In genomic region chr1:117605164-117605810, GRCh38 we compare ENCODE assay signal across 8 cellular contexts. TPM values are rescaled to one million over a fixed set of nuclear protein-coding genes. Genes with fewer than 3 reads are reported as not detected.
DNase-seq lines count a peak whose midpoint lies in the region; ATAC-seq and TF ChIP-seq lines count a peak whose summit lies in the region.

No MANE protein-coding gene starts in this region.

- H3K4me1 ChIP-seq in Caco-2 = no peaks in the 10 kb centered on the region

- BruUV-seq in Caco-2 (replicated peaks; lab: Mats Ljungman, UMichigan) = TSS peak; percentile 69

- no peaks in the 10 kb centered on the region for H3K9me3 ChIP-seq in Caco-2

- peak; percentile 29 for ATAC-seq in GM19463 (IDR thresholded peaks at IDR 0.05; ENCODE audit: unreplicated experiment)
- peak; percentile 31 for ATAC-seq in HG03520 (IDR thresholded peaks at IDR 0.05; ENCODE audit: unreplicated experiment)
- peak; percentile 57 for ATAC-seq in stimulated activated memory B cell treated with anti-CD40 and anti-IgM and Interleukin-4, amounts not matched to agents 10 μg/mL and 1 μg/mL and 100 μg/mL, for 72 hours

- POLR2A ChIA-PET in Caco-2 (lab: Charles Lee) = interaction anchor here (0.6 kb wide), 1 partner anchor 82 kb away, joined by 6 read pairs; no protein-coding TSS in a partner anchor

- H3K27me3 Mint-ChIP-seq in Caco-2 (ENCODE audit: insufficient read depth, unreplicated experiment) = no peaks in the 10 kb centered on the region
- H3K27me3 Mint-ChIP-seq in immature natural killer cell (ENCODE audit: low read depth in 3 of 3) = peaks cover 26 to 40% (median 30%) of the 10 kb centered on the region in 3 donors
- no peaks in the 10 kb centered on the region for H3K27me3 Mint-ChIP-seq in stimulated activated memory B cell treated with anti-CD40 and anti-IgM and Interleukin-4, amounts not matched to agents 10 μg/mL and 1 μg/mL and 100 μg/mL, for 72 hours

- H3K4me3 Mint-ChIP-seq in Caco-2 (ENCODE audit: unreplicated experiment) = peak overlapping the region; percentile 86
- peak overlapping the region; percentile 89 to 99 (median 96) for H3K4me3 Mint-ChIP-seq in immature natural killer cell
- peak overlapping the region; percentile 96 for H3K4me3 Mint-ChIP-seq in stimulated activated memory B cell treated with anti-CD40 and anti-IgM and Interleukin-4, amounts not matched to agents 10 μg/mL and 1 μg/mL and 100 μg/mL, for 72 hours

- H3K9me3 Mint-ChIP-seq in Caco-2 (ENCODE audit: unreplicated experiment) (no peaks in the 10 kb centered on the region), immature natural killer cell (no peaks in the 10 kb centered on the region)
- no peaks in the 10 kb centered on the region for H3K9me3 Mint-ChIP-seq in stimulated activated memory B cell treated with anti-CD40 and anti-IgM and Interleukin-4, amounts not matched to agents 10 μg/mL and 1 μg/mL and 100 μg/mL, for 72 hours

- H3K36me3 ChIP-seq in Caco-2 (ENCODE audit: control insufficient read depth, insufficient read depth, low read length) = no peaks in the 10 kb centered on the region

- no peaks in the 10 kb centered on the region for H3K27me3 ChIP-seq in Caco-2 (replicated peaks; ENCODE audit: control insufficient read depth, insufficient read depth, low read length)

- H3K4me3 ChIP-seq in Caco-2 (ENCODE audit: low read depth, low read length) = peak overlapping the region; percentile 52
- peak overlapping the region; percentile 73 for H3K4me3 ChIP-seq in astrocyte of the cerebellum (ENCODE audit: low read depth, low read length)

- H3K36me3 Mint-ChIP-seq in Caco-2 (ENCODE audit: insufficient read depth, unreplicated experiment) = peaks cover 35% of the 10 kb centered on the region
- H3K36me3 Mint-ChIP-seq in immature natural killer cell = peaks cover 0 to 11% (median 3%) of the 10 kb centered on the region in 3 donors
- peaks cover 20% of the 10 kb centered on the region for H3K36me3 Mint-ChIP-seq in stimulated activated memory B cell treated with anti-CD40 and anti-IgM and Interleukin-4, amounts not matched to agents 10 μg/mL and 1 μg/mL and 100 μg/mL, for 72 hours

- TF ChIP-seq CTCF in Caco-2 (IDR thresholded peaks at IDR 0.05; ENCODE audit: insufficient read depth in 1 of 2, low read depth in 1 of 2, low read length in 1 of 2, severe bottlenecking in 1 of 2, unreplicated experiment in 1 of 2) (no peak), astrocyte of the cerebellum (IDR thresholded peaks at IDR 0.05; ENCODE audit: low read depth, low read length, missing control alignments) (no peak)

- intact Hi-C loops in Caco-2 (cut with micrococcal nuclease; ENCODE audit: unreplicated experiment) = loop anchor here (1.0 to 2.0 kb wide), 2 partner anchors 34 to 149 kb away; no protein-coding TSS in a partner anchor

- H3K4me1 Mint-ChIP-seq in Caco-2 (ENCODE audit: low read depth, unreplicated experiment) = peaks cover 15% of the 10 kb centered on the region
- peaks cover 43 to 48% of the 10 kb centered on the region in 2 donors for H3K4me1 Mint-ChIP-seq in immature natural killer cell
- H3K4me1 Mint-ChIP-seq in stimulated activated memory B cell treated with anti-CD40 and anti-IgM and Interleukin-4, amounts not matched to agents 10 μg/mL and 1 μg/mL and 100 μg/mL, for 72 hours = peaks cover 36% of the 10 kb centered on the region

- H3K27ac Mint-ChIP-seq in Caco-2 (ENCODE audit: unreplicated experiment) (peak overlapping the region; percentile 69), immature natural killer cell (peak overlapping the region; percentile 91 to 100 (median 97))
- H3K27ac Mint-ChIP-seq in stimulated activated memory B cell treated with anti-CD40 and anti-IgM and Interleukin-4, amounts not matched to agents 10 μg/mL and 1 μg/mL and 100 μg/mL, for 72 hours = peak overlapping the region; percentile 79

- no peak for DNase-seq in Caco-2
- DNase-seq in astrocyte of the cerebellum (ENCODE audit: low read depth) = no peak
- DNase-seq in immature natural killer cell = no peak
- DNase-seq in NOMO-1 treated with DMSO at 0.1 percent for 48 hours (lab: John Stamatoyannopoulos, UW; ENCODE audit: unreplicated experiment) = no peak
- DNase-seq in activated CD8-positive, alpha-beta memory T cell treated with anti-CD3 and anti-CD28 coated beads, Interleukin-2, amount 50 U/mL, for 48 hours = no peak

- in situ Hi-C loops in astrocyte of the cerebellum (cut with HindIII; ENCODE audit: low sequenced_read_pairs) = no loop called here

- CTCF ChIA-PET in Caco-2 (lab: Charles Lee) = no interaction called here

RNA-seq across cellular contexts. Expression of gene TENT5C, which starts 0.6 kb away (rescaled TPM):
- total RNA-seq in Caco-2 (2022) = 19.8 and 24.4 TPM in 2 replicates
- 10 to 100 TPM in 2 of 3 donors, 1 to 10 TPM in 1; 7.4 to 25.7 (median 25.3) TPM for polyA plus RNA-seq in immature natural killer cell
